In the genomic region with DNA sequence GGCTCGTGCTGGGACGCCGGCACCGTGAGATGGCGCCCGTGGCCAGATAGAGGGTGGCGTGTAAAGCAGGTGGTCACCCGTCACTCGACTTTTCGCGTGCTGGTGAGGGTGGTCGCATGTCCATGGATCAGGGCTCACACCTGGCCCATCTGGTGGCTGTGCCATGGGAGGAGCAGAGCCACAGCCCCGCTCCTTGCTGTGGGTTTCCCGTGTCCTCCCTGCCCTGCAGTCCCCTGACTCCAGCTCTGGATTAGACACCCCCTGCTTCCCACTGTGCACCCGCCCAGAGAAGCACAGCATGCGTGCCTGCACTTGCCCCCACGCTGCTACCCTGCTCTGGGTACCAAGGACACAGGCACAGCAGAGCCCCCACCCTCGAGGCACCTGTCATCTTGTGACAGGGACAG, we compare ENCODE assay signal across 1 cellular context.
TF ChIP-seq lines count a peak whose summit lies in the region.

No MANE protein-coding gene starts in this region.

TF ChIP-seq in HepG2, 621 proteins besides CTCF, POLR2A, EP300 and RAD21 (continues in another document):
- TF ChIP-seq ZZZ3 (CRISPR knock-in tag; IDR thresholded peaks at IDR 0.05; ENCODE audit: borderline replicate concordance) = no peak
- TF ChIP-seq IRF2 (CRISPR knock-in tag; IDR thresholded peaks at IDR 0.05) = no peak
- TF ChIP-seq SAP130 (CRISPR knock-in tag; IDR thresholded peaks at IDR 0.05; ENCODE audit: low read depth) = no peak
- no peak for TF ChIP-seq TCF12 (IDR thresholded peaks at IDR 0.05)
- TF ChIP-seq TCF12 (CRISPR knock-in tag; IDR thresholded peaks at IDR 0.05) = no peak
- no peak for TF ChIP-seq HDAC1 (CRISPR knock-in tag; IDR thresholded peaks at IDR 0.05)
- no peak for TF ChIP-seq BATF2 (CRISPR knock-in tag; IDR thresholded peaks at IDR 0.05)
- TF ChIP-seq FIP1L1 (IDR thresholded peaks at IDR 0.05; ENCODE audit: borderline replicate concordance, insufficient read depth, low read depth, low read length) = no peak
- TF ChIP-seq STAG1 (CRISPR knock-in tag; IDR thresholded peaks at IDR 0.05) = no peak
- TF ChIP-seq REPIN1 (CRISPR knock-in tag; IDR thresholded peaks at IDR 0.05; ENCODE audit: borderline replicate concordance, low read depth) = no peak
- TF ChIP-seq ZFP36L2 (CRISPR knock-in tag; IDR thresholded peaks at IDR 0.05) = no peak
- TF ChIP-seq KLF6 (CRISPR knock-in tag; IDR thresholded peaks at IDR 0.05) = no peak
- peak; percentile 80 for TF ChIP-seq AGO2 (optimal IDR thresholded peaks at IDR 0.05; ENCODE audit: low read depth, low read length)
- TF ChIP-seq ZNF180 (CRISPR knock-in tag; IDR thresholded peaks at IDR 0.05; ENCODE audit: borderline replicate concordance, low read depth) = no peak
- TF ChIP-seq TARDBP (CRISPR knock-in tag; IDR thresholded peaks at IDR 0.05) = 0 out of 2 replicates have a peak, but pooled peaks have one; percentile 24
- 0 out of 2 replicates have a peak, but pooled peaks have one; percentile 39 for TF ChIP-seq DNMT1 (CRISPR knock-in tag; IDR thresholded peaks at IDR 0.05)
- TF ChIP-seq POLR2AphosphoS2 (IDR thresholded peaks at IDR 0.05; ENCODE audit: low read depth, low read length) = no peak
- TF ChIP-seq ZNF503 (CRISPR knock-in tag; IDR thresholded peaks at IDR 0.05) = no peak
- no peak for TF ChIP-seq MED13 (CRISPR knock-in tag; IDR thresholded peaks at IDR 0.05)
- no peak for TF ChIP-seq IKZF1 (IDR thresholded peaks at IDR 0.05)
- no peak for TF ChIP-seq PBX3 (CRISPR knock-in tag; IDR thresholded peaks at IDR 0.05; ENCODE audit: borderline replicate concordance)
- no peak for TF ChIP-seq SNAI1 (CRISPR knock-in tag; IDR thresholded peaks at IDR 0.05; ENCODE audit: borderline replicate concordance)
- TF ChIP-seq RFX1 (IDR thresholded peaks at IDR 0.05) = no peak
- TF ChIP-seq ZNF274 (CRISPR knock-in tag; IDR thresholded peaks at IDR 0.05) = no peak
- TF ChIP-seq NFE2 (CRISPR knock-in tag; IDR thresholded peaks at IDR 0.05) = no peak
- TF ChIP-seq, protein P1, sequence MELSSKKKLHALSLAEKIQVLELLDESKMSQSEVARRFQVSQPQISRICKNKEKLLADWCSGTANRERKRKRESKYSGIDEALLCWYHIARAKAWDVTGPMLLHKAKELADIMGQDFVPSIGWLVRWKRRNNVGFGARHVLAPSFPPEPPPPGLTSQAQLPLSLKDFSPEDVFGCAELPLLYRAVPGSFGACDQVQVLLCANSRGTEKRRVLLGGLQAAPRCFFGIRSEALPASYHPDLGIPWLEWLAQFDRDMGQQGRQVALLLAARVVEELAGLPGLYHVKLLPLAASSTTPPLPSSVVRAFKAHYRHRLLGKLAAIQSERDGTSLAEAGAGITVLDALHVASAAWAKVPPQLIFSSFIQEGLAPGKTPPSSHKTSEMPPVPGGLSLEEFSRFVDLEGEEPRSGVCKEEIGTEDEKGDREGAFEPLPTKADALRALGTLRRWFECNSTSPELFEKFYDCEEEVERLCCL (CRISPR knock-in tag; IDR thresholded peaks at IDR 0.05; ENCODE audit: borderline replicate concordance) = no peak
- 0 out of 2 replicates have a peak, but pooled peaks have one; percentile 45 for TF ChIP-seq ZBTB38 (CRISPR knock-in tag; IDR thresholded peaks at IDR 0.05)
- TF ChIP-seq ZNF768 (CRISPR knock-in tag; IDR thresholded peaks at IDR 0.05) = peak; percentile 33; the same call in 1 of the 2 replicates
- TF ChIP-seq, protein P2, sequence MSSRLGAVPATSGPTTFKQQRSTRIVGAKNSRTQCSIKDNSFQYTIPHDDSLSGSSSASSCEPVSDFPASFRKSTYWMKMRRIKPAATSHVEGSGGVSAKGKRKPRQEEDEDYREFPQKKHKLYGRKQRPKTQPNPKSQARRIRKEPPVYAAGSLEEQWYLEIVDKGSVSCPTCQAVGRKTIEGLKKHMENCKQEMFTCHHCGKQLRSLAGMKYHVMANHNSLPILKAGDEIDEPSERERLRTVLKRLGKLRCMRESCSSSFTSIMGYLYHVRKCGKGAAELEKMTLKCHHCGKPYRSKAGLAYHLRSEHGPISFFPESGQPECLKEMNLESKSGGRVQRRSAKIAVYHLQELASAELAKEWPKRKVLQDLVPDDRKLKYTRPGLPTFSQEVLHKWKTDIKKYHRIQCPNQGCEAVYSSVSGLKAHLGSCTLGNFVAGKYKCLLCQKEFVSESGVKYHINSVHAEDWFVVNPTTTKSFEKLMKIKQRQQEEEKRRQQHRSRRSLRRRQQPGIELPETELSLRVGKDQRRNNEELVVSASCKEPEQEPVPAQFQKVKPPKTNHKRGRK (CRISPR knock-in tag; IDR thresholded peaks at IDR 0.05) = no peak
- TF ChIP-seq, protein P3, sequence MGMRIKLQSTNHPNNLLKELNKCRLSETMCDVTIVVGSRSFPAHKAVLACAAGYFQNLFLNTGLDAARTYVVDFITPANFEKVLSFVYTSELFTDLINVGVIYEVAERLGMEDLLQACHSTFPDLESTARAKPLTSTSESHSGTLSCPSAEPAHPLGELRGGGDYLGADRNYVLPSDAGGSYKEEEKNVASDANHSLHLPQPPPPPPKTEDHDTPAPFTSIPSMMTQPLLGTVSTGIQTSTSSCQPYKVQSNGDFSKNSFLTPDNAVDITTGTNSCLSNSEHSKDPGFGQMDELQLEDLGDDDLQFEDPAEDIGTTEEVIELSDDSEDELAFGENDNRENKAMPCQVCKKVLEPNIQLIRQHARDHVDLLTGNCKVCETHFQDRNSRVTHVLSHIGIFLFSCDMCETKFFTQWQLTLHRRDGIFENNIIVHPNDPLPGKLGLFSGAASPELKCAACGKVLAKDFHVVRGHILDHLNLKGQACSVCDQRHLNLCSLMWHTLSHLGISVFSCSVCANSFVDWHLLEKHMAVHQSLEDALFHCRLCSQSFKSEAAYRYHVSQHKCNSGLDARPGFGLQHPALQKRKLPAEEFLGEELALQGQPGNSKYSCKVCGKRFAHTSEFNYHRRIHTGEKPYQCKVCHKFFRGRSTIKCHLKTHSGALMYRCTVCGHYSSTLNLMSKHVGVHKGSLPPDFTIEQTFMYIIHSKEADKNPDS (CRISPR knock-in tag; IDR thresholded peaks at IDR 0.05) = no peak
- no peak for TF ChIP-seq HOXA5 (CRISPR knock-in tag; IDR thresholded peaks at IDR 0.05)
- no peak for TF ChIP-seq NCOA2 (CRISPR knock-in tag; IDR thresholded peaks at IDR 0.05)
- TF ChIP-seq SALL2 (CRISPR knock-in tag; IDR thresholded peaks at IDR 0.05) = no peak
- 0 out of 2 replicates have a peak, but pooled peaks have one; percentile 9 for TF ChIP-seq ZNF451 (CRISPR knock-in tag; IDR thresholded peaks at IDR 0.05)
- TF ChIP-seq CSRNP1 (CRISPR knock-in tag; IDR thresholded peaks at IDR 0.05) = no peak
- no peak for TF ChIP-seq HDAC6 (IDR thresholded peaks at IDR 0.05; ENCODE audit: low read depth, low read length)
- no peak for TF ChIP-seq BRD4 (CRISPR knock-in tag; IDR thresholded peaks at IDR 0.05)
- TF ChIP-seq PRDM10 (CRISPR knock-in tag; IDR thresholded peaks at IDR 0.05; ENCODE audit: low read depth) = no peak
- no peak for TF ChIP-seq BHLHE40 (IDR thresholded peaks at IDR 0.05; ENCODE audit: low read length)
- TF ChIP-seq ZNF362 (CRISPR knock-in tag; IDR thresholded peaks at IDR 0.05; ENCODE audit: borderline replicate concordance) = no peak
- no peak for TF ChIP-seq TBX2 (CRISPR knock-in tag; IDR thresholded peaks at IDR 0.05; ENCODE audit: borderline replicate concordance)
- no peak for TF ChIP-seq FOXP1 (IDR thresholded peaks at IDR 0.05)
- no peak for TF ChIP-seq FOXP1 (CRISPR knock-in tag; IDR thresholded peaks at IDR 0.05)
- TF ChIP-seq HOXD1 (CRISPR knock-in tag; IDR thresholded peaks at IDR 0.05) = no peak
- peak; percentile 66; the same call in 1 of the 2 replicates for TF ChIP-seq ZNF567 (CRISPR knock-in tag; IDR thresholded peaks at IDR 0.05; ENCODE audit: borderline replicate concordance)
- no peak for TF ChIP-seq ZNF780A (CRISPR knock-in tag; IDR thresholded peaks at IDR 0.05)
- TF ChIP-seq MBNL3 (CRISPR knock-in tag; conservative IDR thresholded peaks at IDR 0.05) = no peak
- no peak for TF ChIP-seq TOE1 (CRISPR knock-in tag; IDR thresholded peaks at IDR 0.05)
- TF ChIP-seq MYNN (CRISPR knock-in tag; IDR thresholded peaks at IDR 0.05; ENCODE audit: low read depth) = no peak
- no peak for TF ChIP-seq GFI1 (CRISPR knock-in tag; IDR thresholded peaks at IDR 0.05; ENCODE audit: borderline replicate concordance)
- no peak for TF ChIP-seq CCAR2 (optimal IDR thresholded peaks at IDR 0.05; ENCODE audit: low read depth, low read length)
- TF ChIP-seq POLR2AphosphoS5 (IDR thresholded peaks at IDR 0.05; ENCODE audit: low read depth, low read length) = peak; percentile 45
- no peak for TF ChIP-seq ZNF691 (CRISPR knock-in tag; IDR thresholded peaks at IDR 0.05; ENCODE audit: borderline replicate concordance, low read depth)
